17 cellular contexts compared by ENCODE assay signal in the genomic region with DNA sequence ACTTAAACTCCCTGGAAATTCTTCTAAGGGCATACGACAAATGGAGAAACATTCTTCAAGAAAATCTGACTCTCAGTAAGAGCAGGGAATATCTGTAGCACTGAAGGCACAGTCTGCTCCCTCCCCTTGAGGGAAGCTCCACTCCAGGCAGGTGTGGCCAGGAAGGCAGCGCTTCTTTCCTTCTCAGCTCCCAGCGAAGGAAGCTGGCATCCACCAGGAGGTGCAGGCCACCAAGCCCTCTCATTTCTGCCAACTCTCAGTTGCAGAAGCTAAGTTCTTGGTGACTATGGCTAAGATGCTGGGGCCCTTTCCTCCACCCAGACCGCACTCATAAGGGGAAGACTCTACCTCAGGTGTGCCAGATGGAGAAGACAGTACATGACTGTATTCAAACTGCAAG. TPM values are rescaled to one million over a fixed set of nuclear protein-coding genes. Genes with fewer than 3 reads are reported as not detected.
DNase-seq lines count a peak whose midpoint lies in the region; ATAC-seq and TF ChIP-seq lines count a peak whose summit lies in the region.
"Had no signal": no experiment of that assay in that cellular context is flagged by ENCODE, and none has a peak within 500 bp of the region (broad histone marks: within the 10 kb centered on the region; RNA-seq: fewer than 3 reads in every experiment).

No MANE protein-coding gene starts in this region.

- TF ChIP-seq POLR2A in sigmoid colon (IDR thresholded peaks at IDR 0.05): no peak

- no peak for ATAC-seq in natural killer cell
- no peak for ATAC-seq in natural killer cell treated with Interleukin-12 subunit alpha and Interleukin-12 subunit beta and Interleukin-15 and Interleukin-18, amount 100 ng/mL, for 72 hours
- no peak for ATAC-seq in GM21423 (IDR thresholded peaks at IDR 0.05; ENCODE audit: unreplicated experiment)

- no peak for TF ChIP-seq CTCF in natural killer cell (IDR thresholded peaks at IDR 0.05)
- peak; percentile 22 for TF ChIP-seq CTCF in endodermal cell (conservative IDR thresholded peaks at IDR 0.05)
- no peak for TF ChIP-seq CTCF in sigmoid colon (IDR thresholded peaks at IDR 0.05)

- intact Hi-C loops in natural killer cell (cut with micrococcal nuclease): no loop called here
- intact Hi-C loops in sigmoid colon (cut with DNase I): no loop called here

- H3K36me3 Mint-ChIP-seq in natural killer cell: no peaks in the 10 kb centered on the region
- H3K36me3 Mint-ChIP-seq in natural killer cell treated with Interleukin-12 subunit alpha and Interleukin-12 subunit beta and Interleukin-15 and Interleukin-18, amount 100 ng/mL, for 72 hours: no peaks in the 10 kb centered on the region
- no peaks in the 10 kb centered on the region for H3K36me3 Mint-ChIP-seq in endodermal cell (ENCODE audit: low read depth)
- H3K36me3 Mint-ChIP-seq: CD14-positive monocyte had no signal

- H3K36me3 ChIP-seq in endodermal cell (ENCODE audit: control insufficient read depth, insufficient read depth, low read length): no peaks in the 10 kb centered on the region
- no peaks in the 10 kb centered on the region for H3K36me3 ChIP-seq in sigmoid colon

- H3K4me1 ChIP-seq in endodermal cell (ENCODE audit: control insufficient read depth, insufficient read depth, low read length) (no peaks in the 10 kb centered on the region), sigmoid colon (no peaks in the 10 kb centered on the region)

- 60 to 92% methylated on average over 1 to 4 of the region's 4 CpGs for WGBS in endodermal cell (ENCODE audit: insufficient coverage in 1 of 2, insufficient read length in 1 of 2), 2 experiments
- WGBS in sigmoid colon, 2 donors: 87 to 93% methylated on average over 4 of the region's 4 CpGs

- no peaks in the 10 kb centered on the region for H3K4me1 Mint-ChIP-seq in natural killer cell
- no peaks in the 10 kb centered on the region for H3K4me1 Mint-ChIP-seq in natural killer cell treated with Interleukin-12 subunit alpha and Interleukin-12 subunit beta and Interleukin-15 and Interleukin-18, amount 100 ng/mL, for 72 hours (ENCODE audit: low read depth in 2 of 2)
- H3K4me1 Mint-ChIP-seq in endodermal cell: no peaks in the 10 kb centered on the region
- H3K4me1 Mint-ChIP-seq: CD14-positive monocyte had no signal

- H3K27ac ChIP-seq in endodermal cell (ENCODE audit: low read depth, low read length) (no peak overlapping the region), sigmoid colon (no peak overlapping the region)
- H3K27ac ChIP-seq: GM23248 had no signal

- H3K27ac Mint-ChIP-seq in natural killer cell (no peak overlapping the region), endodermal cell (no peak overlapping the region)
- H3K27ac Mint-ChIP-seq in natural killer cell treated with Interleukin-12 subunit alpha and Interleukin-12 subunit beta and Interleukin-15 and Interleukin-18, amount 100 ng/mL, for 72 hours: no peak overlapping the region
- H3K27ac Mint-ChIP-seq: CD14-positive monocyte had no signal

- no peak overlapping the region for H3K4me3 Mint-ChIP-seq in natural killer cell
- H3K4me3 Mint-ChIP-seq in natural killer cell treated with Interleukin-12 subunit alpha and Interleukin-12 subunit beta and Interleukin-15 and Interleukin-18, amount 100 ng/mL, for 72 hours: no peak overlapping the region
- no peak overlapping the region for H3K4me3 Mint-ChIP-seq in endodermal cell
- H3K4me3 Mint-ChIP-seq: CD14-positive monocyte had no signal

- no peaks in the 10 kb centered on the region for H3K9me3 ChIP-seq in endodermal cell (ENCODE audit: control insufficient read depth, low read length)
- no peaks in the 10 kb centered on the region for H3K9me3 ChIP-seq in sigmoid colon

- DNase-seq in natural killer cell: peak; percentile 7
- DNase-seq in natural killer cell treated with Interleukin-12 subunit alpha and Interleukin-12 subunit beta and Interleukin-15 and Interleukin-18, amount 100 ng/mL, for 72 hours (ENCODE audit: low spot score): no peak
- DNase-seq in endodermal cell: peak; percentile 44
- peak; percentile 24 for DNase-seq in sigmoid colon
- no peak for DNase-seq in NCI-H1048 (lab: John Stamatoyannopoulos, UW)
- no peak for DNase-seq in NCI-H1930 (lab: John Stamatoyannopoulos, UW)
- DNase-seq: COR-L47, DMS53, GM23248, KG1, NCI-H1105, NCI-H187, NCI-H2171 treated with DMSO at 0.1 percent for 48 hours, NCI-H510A, SHP77 had no signal

- H3K27me3 ChIP-seq in endodermal cell (ENCODE audit: control insufficient read depth, insufficient read depth, low read length, poor library complexity, severe bottlenecking) (no peaks in the 10 kb centered on the region), sigmoid colon (no peaks in the 10 kb centered on the region)

- H3K9ac ChIP-seq in endodermal cell (ENCODE audit: extremely low read depth, low read length, poor library complexity, severe bottlenecking): no peak overlapping the region
- H3K9ac ChIP-seq: GM23248 had no signal

- H3K4me3 ChIP-seq in endodermal cell (ENCODE audit: low read length): no peak overlapping the region
- H3K4me3 ChIP-seq in sigmoid colon: no peak overlapping the region
- H3K4me3 ChIP-seq: GM23248 had no signal

- no peak for TF ChIP-seq EP300 in sigmoid colon (IDR thresholded peaks at IDR 0.05)

- H3K9me3 Mint-ChIP-seq in natural killer cell (no peaks in the 10 kb centered on the region), endodermal cell (no peaks in the 10 kb centered on the region)
- no peaks in the 10 kb centered on the region for H3K9me3 Mint-ChIP-seq in natural killer cell treated with Interleukin-12 subunit alpha and Interleukin-12 subunit beta and Interleukin-15 and Interleukin-18, amount 100 ng/mL, for 72 hours
- H3K9me3 Mint-ChIP-seq: CD14-positive monocyte had no signal

- H3K27me3 Mint-ChIP-seq in natural killer cell (ENCODE audit: low read depth in 2 of 2): peaks cover 11 to 23% of the 10 kb centered on the region in 2 donors
- H3K27me3 Mint-ChIP-seq in natural killer cell treated with Interleukin-12 subunit alpha and Interleukin-12 subunit beta and Interleukin-15 and Interleukin-18, amount 100 ng/mL, for 72 hours: peaks cover 12 to 29% of the 10 kb centered on the region in 2 donors
- H3K27me3 Mint-ChIP-seq in endodermal cell (ENCODE audit: insufficient read depth): peaks cover 1% of the 10 kb centered on the region

RNA-seq across cellular contexts. Expression of gene SLC41A3, which starts 37.7 kb away (rescaled TPM):
- 10 to 100 TPM; 24.2 to 29.6 (median 27.1) TPM for total RNA-seq in natural killer cell
- total RNA-seq in natural killer cell treated with Interleukin-12 subunit alpha and Interleukin-12 subunit beta and Interleukin-15 and Interleukin-18, amount 100 ng/mL, for 72 hours: 10 to 100 TPM; 30.4 to 36.4 TPM
- 10 to 100 TPM; 46.8 to 50.4 TPM for total RNA-seq in endodermal cell
- polyA plus RNA-seq in endodermal cell (2013, experiment 1 of 2): 48.2 TPM
- 42.7 TPM for polyA plus RNA-seq in endodermal cell (2013, experiment 2 of 2)
- total RNA-seq in sigmoid colon: 10 to 100 TPM; 28.9 to 59.5 (median 42.1) TPM
- 10 to 100 TPM in 2 of 3 donors, 1 to 10 TPM in 1; 5.1 to 27.6 (median 19.8) TPM for polyA plus RNA-seq in sigmoid colon

RNA-seq across cellular contexts. Expression of gene ALDH1L1, which starts 58.8 kb away (rescaled TPM):
- total RNA-seq in natural killer cell (not detected), endodermal cell (1 to 10 TPM; 1.0 to 1.6 TPM), sigmoid colon (10 to 100 TPM; 15.0 to 32.5 (median 27.6) TPM)
- not detected for total RNA-seq in natural killer cell treated with Interleukin-12 subunit alpha and Interleukin-12 subunit beta and Interleukin-15 and Interleukin-18, amount 100 ng/mL, for 72 hours
- 1.6 TPM for polyA plus RNA-seq in endodermal cell (2013, experiment 1 of 2)
- polyA plus RNA-seq in endodermal cell (2013, experiment 2 of 2): 0.95 TPM
- 10 to 100 TPM in 1 of 3 donors, 1 to 10 TPM in 2; 7.2 to 10.4 (median 8.5) TPM for polyA plus RNA-seq in sigmoid colon
- total RNA-seq: GM23248 had no signal
- polyA plus RNA-seq: CD14-positive monocyte, GM23248 had no signal

Comparison
In these comparisons a context has a peak if more than half of its experiments do, and no peak if none do; other contexts are left out.
1. DNase-seq: peak in natural killer cell (single experiment), endodermal cell (single experiment) and sigmoid colon (single experiment); none in natural killer cell treated with Interleukin-12 subunit alpha and Interleukin-12 subunit beta and Interleukin-15 and Interleukin-18, amount 100 ng/mL, for 72 hours (single experiment), NCI-H1048 (single experiment) and NCI-H1930 (0 of 2).
2. RNA of gene ALDH1L1, which starts 58.8 kb away (total RNA-seq): 15.0 to 32.5 TPM in sigmoid colon; 1.0 to 1.6 TPM in endodermal cell, not detected in natural killer cell treated with Interleukin-12 subunit alpha and Interleukin-12 subunit beta and Interleukin-15 and Interleukin-18, amount 100 ng/mL, for 72 hours and not detected in natural killer cell; every median in the first group is over 4 times any median in the second.